In genomic region chr16:12539185-12539929, GRCh38 we compare ENCODE assay signal across 9 cellular contexts.
A peak's percentile ranks its signal among the peaks of the same experiment; 100 is the strongest.
DNase-seq lines count a peak whose midpoint lies in the region; ATAC-seq and TF ChIP-seq lines count a peak whose summit lies in the region.
"Had no signal": no experiment of that assay in that cellular context is flagged by ENCODE, and none has a peak within 500 bp of the region (broad histone marks: within the 10 kb centered on the region; RNA-seq: fewer than 3 reads in every experiment).

No MANE protein-coding gene starts in this region.

- ATAC-seq in HG03460 (IDR thresholded peaks at IDR 0.05; ENCODE audit: unreplicated experiment) (peak; percentile 41), HG02571 (IDR thresholded peaks at IDR 0.05; ENCODE audit: unreplicated experiment) (no peak)
- peak; percentile 58 for ATAC-seq in stimulated activated naive CD8-positive, alpha-beta T cell treated with anti-CD3 and anti-CD28 coated beads, Interleukin-15, Interleukin-2, amounts not matched to agents 100 U/mL and 50 U/mL, for 24 hours

- in situ Hi-C loops in astrocyte of the cerebellum (cut with HindIII; ENCODE audit: low sequenced_read_pairs), result no loop called here

- H3K4me3 ChIP-seq in astrocyte of the cerebellum (ENCODE audit: low read depth, low read length), result no peak overlapping the region
- H3K4me3 ChIP-seq: SJCRH30 had no signal

- TF ChIP-seq CTCF in astrocyte of the cerebellum (IDR thresholded peaks at IDR 0.05; ENCODE audit: low read depth, low read length, missing control alignments), result no peak

- peak; percentile 66 for DNase-seq in activated CD4-positive, alpha-beta T cell treated with anti-CD3 and anti-CD28 coated beads for 48 hours
- DNase-seq in activated CD4-positive, alpha-beta T cell treated with anti-CD3 and anti-CD28 coated beads, Interleukin-2, amount 50 U/mL, for 1 hour, result no peak
- peak; percentile 11 for DNase-seq in astrocyte of the cerebellum (ENCODE audit: low read depth)
- peak; percentile 23 for DNase-seq in stimulated activated naive CD8-positive, alpha-beta T cell treated with anti-CD3 and anti-CD28 coated beads, Interleukin-15, Interleukin-2, amounts not matched to agents 100 U/mL and 50 U/mL, for 24 hours
- no peak for DNase-seq in GM19238 (ENCODE audit: insufficient read length, low spot score)
- no peak for DNase-seq in foreskin melanocyte

Comparison
In these comparisons a context has a peak if more than half of its experiments do, and no peak if none do; other contexts are left out.
1. DNase-seq: peak in activated CD4-positive, alpha-beta T cell treated with anti-CD3 and anti-CD28 coated beads for 48 hours (single experiment), astrocyte of the cerebellum (single experiment) and stimulated activated naive CD8-positive, alpha-beta T cell treated with anti-CD3 and anti-CD28 coated beads, Interleukin-15, Interleukin-2, amounts not matched to agents 100 U/mL and 50 U/mL, for 24 hours (single experiment); none in activated CD4-positive, alpha-beta T cell treated with anti-CD3 and anti-CD28 coated beads, Interleukin-2, amount 50 U/mL, for 1 hour (single experiment), GM19238 (single experiment) and foreskin melanocyte (single experiment).